In the genomic region with DNA sequence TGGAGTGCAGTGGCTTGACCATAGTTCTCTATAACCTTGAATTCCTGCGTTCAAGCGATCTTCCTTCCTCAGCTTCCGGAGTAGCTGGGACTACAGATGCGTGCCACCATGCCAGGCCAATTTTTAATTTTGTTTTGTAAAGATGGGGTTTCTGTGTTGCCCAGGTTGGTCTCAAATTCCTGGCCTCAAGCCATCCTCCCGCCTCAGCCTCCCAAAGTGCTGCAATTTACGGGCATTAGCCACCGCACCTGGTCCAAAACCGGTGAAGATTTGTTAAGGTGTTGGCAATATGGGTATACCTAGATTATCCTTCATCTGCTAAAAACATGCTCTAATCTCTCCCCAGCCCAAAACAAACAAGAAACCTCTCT, we compare ENCODE assay signal across 9 cellular contexts. TPM values are rescaled to one million over a fixed set of nuclear protein-coding genes. Genes with fewer than 3 reads are reported as not detected.
DNase-seq lines count a peak whose midpoint lies in the region; ATAC-seq, FAIRE-seq and TF ChIP-seq lines count a peak whose summit lies in the region.
"Had no signal": no experiment of that assay in that cellular context is flagged by ENCODE, and none has a peak within 500 bp of the region (broad histone marks: within the 10 kb centered on the region; RNA-seq: fewer than 3 reads in every experiment).

No MANE protein-coding gene starts in this region.

- H3F3A ChIP-seq in SU-DHL-6 (ENCODE audit: insufficient read depth) = peaks cover 11% of the 10 kb centered on the region; the same call in 1 of the 2 replicates

- peaks cover 40% of the 10 kb centered on the region for H3K79me2 ChIP-seq in SU-DHL-6 (ENCODE audit: insufficient read depth, low read length)

- peaks cover 5% of the 10 kb centered on the region for H3K4me1 Mint-ChIP-seq in activated T-helper 1 cell treated with anti-CD3 and anti-CD28 coated beads, Interleukin-12 subunit alpha, Interleukin-12 subunit beta, Interleukin-2, Interleukin-4 antibody, amounts not matched to agents 30 ng/mL and 10 ng/mL and 1 ng/mL, durations not matched to agents 14 hours and 24 hours and 36 hours (ENCODE audit: low read depth)

- H3K9me2 ChIP-seq in SU-DHL-6 (replicated peaks; ENCODE audit: insufficient read depth, low read length) = no peaks in the 10 kb centered on the region

- H3K27me3 ChIP-seq in SU-DHL-6 (ENCODE audit: low read length) = no peaks in the 10 kb centered on the region
- H3K27me3 ChIP-seq in small intestine (ENCODE audit: control insufficient read depth in 2 of 2, insufficient read depth in 2 of 2, low read length in 2 of 2) = no peaks in the 10 kb centered on the region

- WGBS in small intestine, 3 donors = 88 to 92% (median 91%) methylated on average over 8 of the region's 8 CpGs

- intact Hi-C loops in activated T-helper 1 cell treated with anti-CD3 and anti-CD28 coated beads, Interleukin-12 subunit alpha, Interleukin-12 subunit beta, Interleukin-2, Interleukin-4 antibody, amounts not matched to agents 30 ng/mL and 10 ng/mL and 1 ng/mL, durations not matched to agents 14 hours and 24 hours and 36 hours (cut with micrococcal nuclease) = loop anchor here (1.0 to 10.0 kb wide), 3 partner anchors 10 to 574 kb away; a partner anchor contains a TSS

- no peaks in the 10 kb centered on the region for H3K36me3 Mint-ChIP-seq in activated T-helper 1 cell treated with anti-CD3 and anti-CD28 coated beads, Interleukin-12 subunit alpha, Interleukin-12 subunit beta, Interleukin-2, Interleukin-4 antibody, amounts not matched to agents 30 ng/mL and 10 ng/mL and 1 ng/mL, durations not matched to agents 14 hours and 24 hours and 36 hours (ENCODE audit: low read depth)

- H3K36me3 ChIP-seq in SU-DHL-6 (ENCODE audit: low read length) (peaks cover 4% of the 10 kb centered on the region; the same call in 1 of the 2 replicates), small intestine (ENCODE audit: control insufficient read depth in 2 of 2, insufficient read depth in 2 of 2, low read length in 2 of 2) (no peaks in the 10 kb centered on the region)

- DNase-seq in GM12865 (ENCODE audit: low read depth) (no peak), small intestine (no peak), SW480 (ENCODE audit: low spot score) (no peak)
- DNase-seq in activated T-helper 1 cell treated with anti-CD3 and anti-CD28 coated beads, Interleukin-12 subunit alpha, Interleukin-12 subunit beta, Interleukin-2, Interleukin-4 antibody, amounts not matched to agents 30 ng/mL and 10 ng/mL and 1 ng/mL, durations not matched to agents 14 hours and 24 hours and 36 hours (ENCODE audit: low spot score) = no peak

- H3K9ac ChIP-seq in SU-DHL-6 (ENCODE audit: low read length) = peak overlapping the region; percentile 73

- H3K27ac Mint-ChIP-seq in activated T-helper 1 cell treated with anti-CD3 and anti-CD28 coated beads, Interleukin-12 subunit alpha, Interleukin-12 subunit beta, Interleukin-2, Interleukin-4 antibody, amounts not matched to agents 30 ng/mL and 10 ng/mL and 1 ng/mL, durations not matched to agents 14 hours and 24 hours and 36 hours = no peak overlapping the region
- H3K27ac Mint-ChIP-seq: activated naive CD8-positive, alpha-beta T cell treated with anti-CD3 and anti-CD28 coated beads, Interleukin-2, amount 10 ng/mL, durations not matched to agents 7 days and 5 days had no signal

- no peaks in the 10 kb centered on the region for H3K9me3 Mint-ChIP-seq in activated T-helper 1 cell treated with anti-CD3 and anti-CD28 coated beads, Interleukin-12 subunit alpha, Interleukin-12 subunit beta, Interleukin-2, Interleukin-4 antibody, amounts not matched to agents 30 ng/mL and 10 ng/mL and 1 ng/mL, durations not matched to agents 14 hours and 24 hours and 36 hours
- H3K9me3 Mint-ChIP-seq: activated naive CD8-positive, alpha-beta T cell treated with anti-CD3 and anti-CD28 coated beads, Interleukin-2, amount 10 ng/mL, durations not matched to agents 7 days and 5 days had no signal

- TF ChIP-seq CTCF in GM12865 (IDR thresholded peaks at IDR 0.05; ENCODE audit: insufficient read depth, low read depth, low read length, missing control alignments) (no peak), SU-DHL-6 (IDR thresholded peaks at IDR 0.05; ENCODE audit: insufficient read depth, low read length, poor library complexity, severe bottlenecking) (no peak)

- H3K27ac ChIP-seq in SU-DHL-6 (ENCODE audit: low read depth, low read length) (0 out of 2 replicates have a peak overlapping the region, but pooled peaks have one; percentile 81), small intestine (ENCODE audit: low read depth in 1 of 2, low read length in 1 of 2) (peak overlapping the region; percentile 86 to 99)

- peaks cover 0 to 17% of the 10 kb centered on the region in 2 donors for H3K4me1 ChIP-seq in small intestine (ENCODE audit: control insufficient read depth in 2 of 2, insufficient read depth in 1 of 2, low read depth in 1 of 2, low read length in 1 of 2)

- peaks cover 3% of the 10 kb centered on the region; the same call in 1 of the 2 replicates for H4K20me1 ChIP-seq in SU-DHL-6 (ENCODE audit: low read depth, low read length)

- no peak overlapping the region for H3K4me3 Mint-ChIP-seq in activated T-helper 1 cell treated with anti-CD3 and anti-CD28 coated beads, Interleukin-12 subunit alpha, Interleukin-12 subunit beta, Interleukin-2, Interleukin-4 antibody, amounts not matched to agents 30 ng/mL and 10 ng/mL and 1 ng/mL, durations not matched to agents 14 hours and 24 hours and 36 hours

- H2AFZ ChIP-seq in SU-DHL-6 (ENCODE audit: low read depth, low read length, severe bottlenecking) = peak overlapping the region; percentile 42

- no peak for FAIRE-seq in small intestine (lab: Jason Lieb, UNC)

- H3K4me2 ChIP-seq in SU-DHL-6 (ENCODE audit: low read depth, low read length, poor library complexity, severe bottlenecking) = peak overlapping the region; percentile 86

- peak overlapping the region; percentile 74 for H3K4me3 ChIP-seq in GM12865 (ENCODE audit: low read depth, low read length)
- H3K4me3 ChIP-seq in SU-DHL-6 (ENCODE audit: insufficient read depth, low read length, poor library complexity, severe bottlenecking) = peak overlapping the region; percentile 74
- peak overlapping the region; percentile 60 for H3K4me3 ChIP-seq in iPS-11a (ENCODE audit: low read depth, low read length)
- H3K4me3 ChIP-seq in small intestine (ENCODE audit: low read depth in 1 of 2, low read length in 2 of 2) = peak overlapping the region in 1 of 2 donors; percentile 37

- H3K27me3 Mint-ChIP-seq in activated T-helper 1 cell treated with anti-CD3 and anti-CD28 coated beads, Interleukin-12 subunit alpha, Interleukin-12 subunit beta, Interleukin-2, Interleukin-4 antibody, amounts not matched to agents 30 ng/mL and 10 ng/mL and 1 ng/mL, durations not matched to agents 14 hours and 24 hours and 36 hours (ENCODE audit: insufficient read depth) = no peaks in the 10 kb centered on the region

- no peak for ATAC-seq in HG02884 (IDR thresholded peaks at IDR 0.05; ENCODE audit: unreplicated experiment)
- no peak for ATAC-seq in HG03139 (IDR thresholded peaks at IDR 0.05; ENCODE audit: unreplicated experiment)

- H3K9me3 ChIP-seq in SU-DHL-6 (ENCODE audit: insufficient read depth, low read length) = no peaks in the 10 kb centered on the region
- no peaks in the 10 kb centered on the region for H3K9me3 ChIP-seq in small intestine (ENCODE audit: control insufficient read depth, low read depth)

RNA-seq across cellular contexts. Expression of a gene that starts 1.3 kb away (rescaled TPM):
- 1 to 10 TPM; 2.7 to 7.6 (median 3.2) TPM for polyA plus RNA-seq in small intestine
- 28.7 and 29.6 TPM in 2 replicates for total RNA-seq in activated T-helper 1 cell treated with anti-CD3 and anti-CD28 coated beads, Interleukin-12 subunit alpha, Interleukin-12 subunit beta, Interleukin-2, Interleukin-4 antibody, amounts not matched to agents 30 ng/mL and 10 ng/mL and 1 ng/mL, durations not matched to agents 14 hours and 24 hours and 36 hours
